Comparison of ENCODE assay signal across 19 cellular contexts in genomic region chr13:20388184-20388583, GRCh38.
DNase-seq lines count a peak whose midpoint lies in the region; ATAC-seq, FAIRE-seq and TF ChIP-seq lines count a peak whose summit lies in the region.
"Had no signal": no experiment of that assay in that cellular context is flagged by ENCODE, and none has a peak within 500 bp of the region (broad histone marks: within the 10 kb centered on the region; RNA-seq: fewer than 3 reads in every experiment).

No MANE protein-coding gene starts in this region.

- H3K4me3 Mint-ChIP-seq in stimulated activated naive CD8-positive, alpha-beta T cell treated with anti-CD3 and anti-CD28 coated beads, Interleukin-15, amount 100 ng/mL, for 72 hours = peak overlapping the region in 1 of 2 donors; percentile 45
- H3K4me3 Mint-ChIP-seq in astrocyte (ENCODE audit: unreplicated experiment) = no peak overlapping the region
- no peak overlapping the region for H3K4me3 Mint-ChIP-seq in nephron
- H3K4me3 Mint-ChIP-seq: T-cell had no signal

- no peak for ATAC-seq in stimulated activated naive CD8-positive, alpha-beta T cell treated with anti-CD3 and anti-CD28 coated beads, Interleukin-15, amount 100 ng/mL, for 72 hours
- ATAC-seq in stimulated activated naive CD8-positive, alpha-beta T cell treated with anti-CD3 and anti-CD28 coated beads, Interleukin-15, Interleukin-2, amounts not matched to agents 100 U/mL and 50 U/mL, for 24 hours = no peak
- ATAC-seq in HG03097 (IDR thresholded peaks at IDR 0.05; ENCODE audit: low FRiP score, unreplicated experiment) = no peak
- ATAC-seq: T-cell had no signal

- no peaks in the 10 kb centered on the region for H3K36me3 ChIP-seq in astrocyte (ENCODE audit: insufficient read depth, low read length)
- H3K36me3 ChIP-seq: WERI-Rb-1 had no signal

- H3K4me3 ChIP-seq in astrocyte (ENCODE audit: insufficient read depth, low read depth, low read length) = no peak overlapping the region

- H3K4me2 ChIP-seq in astrocyte (ENCODE audit: low read length) = no peak overlapping the region

- H3K27me3 Mint-ChIP-seq in stimulated activated naive CD8-positive, alpha-beta T cell treated with anti-CD3 and anti-CD28 coated beads, Interleukin-15, amount 100 ng/mL, for 72 hours = peaks cover 7% of the 10 kb centered on the region
- no peaks in the 10 kb centered on the region for H3K27me3 Mint-ChIP-seq in astrocyte (ENCODE audit: low read depth, unreplicated experiment)
- H3K27me3 Mint-ChIP-seq in nephron (ENCODE audit: low read depth) = no peaks in the 10 kb centered on the region

- no peak overlapping the region for H2AFZ ChIP-seq in astrocyte (ENCODE audit: low read depth, low read length)

- H3K9me3 ChIP-seq in astrocyte (ENCODE audit: insufficient read depth, low read depth, low read length) = no peaks in the 10 kb centered on the region

- peaks cover 19% of the 10 kb centered on the region for H3K4me1 Mint-ChIP-seq in stimulated activated naive CD8-positive, alpha-beta T cell treated with anti-CD3 and anti-CD28 coated beads, Interleukin-15, amount 100 ng/mL, for 72 hours
- H3K4me1 Mint-ChIP-seq in astrocyte (ENCODE audit: low read depth, unreplicated experiment) (peaks cover 10% of the 10 kb centered on the region), nephron (peaks cover 9% of the 10 kb centered on the region)

- no peak for DNase-seq in stimulated activated naive CD8-positive, alpha-beta T cell treated with anti-CD3 and anti-CD28 coated beads, Interleukin-15, amount 100 ng/mL, for 72 hours
- DNase-seq in stimulated activated naive CD8-positive, alpha-beta T cell treated with anti-CD3 and anti-CD28 coated beads, Interleukin-15, Interleukin-2, amounts not matched to agents 100 U/mL and 50 U/mL, for 24 hours = no peak
- DNase-seq in astrocyte (ENCODE audit: low read depth) (no peak), iPS-NIHi11 (ENCODE audit: low spot score) (no peak), NCI-H748 treated with DMSO at 0.1 percent for 48 hours (lab: John Stamatoyannopoulos, UW) (no peak)
- DNase-seq: activated gamma-delta T cell; aorta; GOT3; hippocampal formation; midbrain; NCI-H146; NCI-H2227 treated with DMSO at 0.1 percent for 48 hours; NK-92 treated with Interleukin-12 subunit alpha and Interleukin-12 subunit beta, amount 100 ng/mL, for 24 hours; stimulated activated naive CD4-positive, alpha-beta T cell treated with Interleukin-2 at 50 U/mL for 16 hours; T-cell; WERI-Rb-1 had no signal

- peaks cover 5% of the 10 kb centered on the region for H3K4me1 ChIP-seq in astrocyte (ENCODE audit: insufficient read depth, low read length)

- no peaks in the 10 kb centered on the region for H3K36me3 Mint-ChIP-seq in astrocyte (ENCODE audit: low read depth, unreplicated experiment)
- H3K36me3 Mint-ChIP-seq in nephron (ENCODE audit: low read depth) = no peaks in the 10 kb centered on the region
- H3K36me3 Mint-ChIP-seq: T-cell had no signal

- no peak for FAIRE-seq in astrocyte (lab: Jason Lieb, UNC)
- FAIRE-seq: HTR-8/SVneo had no signal

- no peaks in the 10 kb centered on the region for H4K20me1 ChIP-seq in astrocyte (ENCODE audit: insufficient read depth, low read length)

- no peaks in the 10 kb centered on the region for H3K79me2 ChIP-seq in astrocyte (ENCODE audit: insufficient read depth, low read length)

- TF ChIP-seq CTCF in astrocyte (IDR thresholded peaks at IDR 0.05; ENCODE audit: insufficient read depth, low read depth, low read length) = no peak
- TF ChIP-seq CTCF in nephron (IDR thresholded peaks at IDR 0.05; ENCODE audit: unreplicated experiment in 3 of 3) = no peak

- no peaks in the 10 kb centered on the region for H3K9me3 Mint-ChIP-seq in stimulated activated naive CD8-positive, alpha-beta T cell treated with anti-CD3 and anti-CD28 coated beads, Interleukin-15, amount 100 ng/mL, for 72 hours
- H3K9me3 Mint-ChIP-seq in astrocyte (ENCODE audit: unreplicated experiment) (peaks cover 4% of the 10 kb centered on the region), nephron (no peaks in the 10 kb centered on the region)
- H3K9me3 Mint-ChIP-seq: T-cell had no signal

- H3K9ac ChIP-seq in astrocyte (ENCODE audit: low read length) = no peak overlapping the region

- H3K27ac Mint-ChIP-seq in stimulated activated naive CD8-positive, alpha-beta T cell treated with anti-CD3 and anti-CD28 coated beads, Interleukin-15, amount 100 ng/mL, for 72 hours = peak overlapping the region; percentile 46 to 93
- H3K27ac Mint-ChIP-seq in astrocyte (ENCODE audit: unreplicated experiment) = peak overlapping the region; percentile 86
- H3K27ac Mint-ChIP-seq in nephron = peak overlapping the region in 2 of 3 experiments; percentile 5 to 84
- H3K27ac Mint-ChIP-seq: T-cell had no signal

- no peaks in the 10 kb centered on the region for H3K27me3 ChIP-seq in astrocyte (ENCODE audit: insufficient read depth, low read length)

- no peak overlapping the region for H3K27ac ChIP-seq in astrocyte (ENCODE audit: low read depth, low read length)
- H3K27ac ChIP-seq: WERI-Rb-1 had no signal
